ENCODE assay signal across 11 cellular contexts in the genomic region with DNA sequence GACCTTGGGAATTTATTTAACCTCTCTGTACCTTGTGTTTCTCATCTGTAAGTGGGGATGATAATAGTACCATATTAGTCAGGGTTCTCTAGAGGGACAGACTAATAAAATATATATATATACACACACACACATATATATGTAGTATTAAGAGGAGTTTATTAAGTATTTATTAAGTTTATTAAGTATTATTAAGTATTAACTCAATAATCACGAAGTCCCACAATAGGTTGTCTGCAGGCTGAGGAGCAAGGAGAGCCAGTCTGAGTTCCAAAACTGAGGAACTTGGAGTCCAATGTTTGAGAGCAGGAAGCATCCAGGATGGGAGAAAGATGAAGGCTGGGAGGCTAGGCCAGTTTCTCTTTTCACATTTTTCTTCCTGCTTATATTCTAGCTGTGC.
"Had no signal": no experiment of that assay in that cellular context is flagged by ENCODE, and none has a peak within 500 bp of the region (broad histone marks: within the 10 kb centered on the region; RNA-seq: fewer than 3 reads in every experiment).

No MANE protein-coding gene starts in this region.

- H3K9ac ChIP-seq: GM23248 had no signal

- H2AFZ ChIP-seq: GM23248, GM23338 had no signal

- H3K4me3 ChIP-seq: GM23248, GM23338, HAP-1 had no signal

- H3K4me2 ChIP-seq: GM23338 had no signal

- DNase-seq: GM23248, GOT3, H7, H9, HCEC 1CT, HFFc6 had no signal

- H3K9me3 Mint-ChIP-seq: GM23338, H9, HFFc6 had no signal

- H3K36me3 ChIP-seq: HAP-1 had no signal

- ATAC-seq: GM23338, HCT116 had no signal

- H3K27ac Mint-ChIP-seq: GM23338, H9, HFFc6 had no signal

- H3K27ac ChIP-seq: GM23248 had no signal

- H3K4me3 Mint-ChIP-seq: GM23338, H9, HFFc6 had no signal

- H3K9me3 ChIP-seq: HAP-1 had no signal

- H3K4me1 Mint-ChIP-seq: GM23338, H9 had no signal

- FAIRE-seq: H1, H54 had no signal
